ENCODE assay signal across 13 cellular contexts in genomic region chr10:108545921-108546320, GRCh38.
DNase-seq lines count a peak whose midpoint lies in the region; ATAC-seq and TF ChIP-seq lines count a peak whose summit lies in the region.
"Had no signal": no experiment of that assay in that cellular context is flagged by ENCODE, and none has a peak within 500 bp of the region (broad histone marks: within the 10 kb centered on the region; RNA-seq: fewer than 3 reads in every experiment).

No MANE protein-coding gene starts in this region.

- intact Hi-C loops in CD4-positive, alpha-beta T cell (cut with DNase I, micrococcal nuclease): no loop called here
- intact Hi-C loops in naive thymus-derived CD4-positive, alpha-beta T cell (cut with micrococcal nuclease): loop anchor here in 1 of 2 donors (2.0 kb wide), 1 partner anchor 1921 kb away; no protein-coding TSS in a partner anchor

- H3K27me3 ChIP-seq in CD4-positive, alpha-beta T cell (ENCODE audit: control insufficient read depth, insufficient read depth, low read length): no peaks in the 10 kb centered on the region
- H3K27me3 ChIP-seq in naive thymus-derived CD4-positive, alpha-beta T cell (ENCODE audit: control insufficient read depth in 2 of 2, insufficient read depth in 2 of 2, low read length in 2 of 2): no peaks in the 10 kb centered on the region

- no peaks in the 10 kb centered on the region for H3K9me3 ChIP-seq in CD4-positive, alpha-beta T cell (ENCODE audit: control insufficient read depth, low read length)
- no peaks in the 10 kb centered on the region for H3K9me3 ChIP-seq in naive thymus-derived CD4-positive, alpha-beta T cell (ENCODE audit: control insufficient read depth in 2 of 3, low read length in 3 of 3)

- no peaks in the 10 kb centered on the region for H3K36me3 Mint-ChIP-seq in CD4-positive, alpha-beta T cell (ENCODE audit: low read depth)
- no peaks in the 10 kb centered on the region for H3K36me3 Mint-ChIP-seq in naive thymus-derived CD4-positive, alpha-beta T cell
- H3K36me3 Mint-ChIP-seq: activated naive CD4-positive, alpha-beta T cell treated with anti-CD3 and anti-CD28 coated beads, Interleukin-2, amount 50 U/mL, for 72 hours had no signal

- H3K36me3 ChIP-seq in naive thymus-derived CD4-positive, alpha-beta T cell (ENCODE audit: control insufficient read depth in 2 of 3, insufficient read depth in 3 of 3, low read length in 3 of 3): no peaks in the 10 kb centered on the region
- H3K36me3 ChIP-seq: WERI-Rb-1 had no signal

- CTCF ChIA-PET in CD4-positive, alpha-beta T cell (lab: Charles Lee): no interaction called here
- CTCF ChIA-PET in naive thymus-derived CD4-positive, alpha-beta T cell (lab: Charles Lee): no interaction called here

- H3K9me3 Mint-ChIP-seq in CD4-positive, alpha-beta T cell: no peaks in the 10 kb centered on the region
- H3K9me3 Mint-ChIP-seq in naive thymus-derived CD4-positive, alpha-beta T cell: peaks cover 0 to 8% (median 0%) of the 10 kb centered on the region in 11 donors

- H3K4me1 ChIP-seq in naive thymus-derived CD4-positive, alpha-beta T cell (ENCODE audit: control insufficient read depth in 2 of 2, insufficient read depth in 2 of 2, low read length in 2 of 2): no peaks in the 10 kb centered on the region

- no peak overlapping the region for H3K4me3 Mint-ChIP-seq in CD4-positive, alpha-beta T cell
- no peak overlapping the region for H3K4me3 Mint-ChIP-seq in naive thymus-derived CD4-positive, alpha-beta T cell

- H3K27me3 Mint-ChIP-seq in CD4-positive, alpha-beta T cell: no peaks in the 10 kb centered on the region
- H3K27me3 Mint-ChIP-seq in naive thymus-derived CD4-positive, alpha-beta T cell: no peaks in the 10 kb centered on the region

- H3K4me3 ChIP-seq in GM12864 (ENCODE audit: low read depth, low read length): no peak overlapping the region
- H3K4me3 ChIP-seq in naive thymus-derived CD4-positive, alpha-beta T cell (ENCODE audit: low read length): no peak overlapping the region

- POLR2A ChIA-PET in CD4-positive, alpha-beta T cell (lab: Charles Lee): no interaction called here
- POLR2A ChIA-PET in naive thymus-derived CD4-positive, alpha-beta T cell (lab: Charles Lee): no interaction called here

- no peaks in the 10 kb centered on the region for H3K4me1 Mint-ChIP-seq in CD4-positive, alpha-beta T cell (ENCODE audit: low read depth)
- H3K4me1 Mint-ChIP-seq in naive thymus-derived CD4-positive, alpha-beta T cell: no peaks in the 10 kb centered on the region

- H3K27ac Mint-ChIP-seq in CD4-positive, alpha-beta T cell: no peak overlapping the region
- no peak overlapping the region for H3K27ac Mint-ChIP-seq in naive thymus-derived CD4-positive, alpha-beta T cell

- ATAC-seq in GM19351 (IDR thresholded peaks at IDR 0.05; ENCODE audit: unreplicated experiment) (peak; percentile 86), HG02759 (IDR thresholded peaks at IDR 0.05; ENCODE audit: unreplicated experiment) (peak; percentile 87), HG03520 (IDR thresholded peaks at IDR 0.05; ENCODE audit: unreplicated experiment) (peak; percentile 88)
- ATAC-seq in CD4-positive, alpha-beta T cell (ENCODE audit: poor library complexity): no peak
- no peak for ATAC-seq in naive thymus-derived CD4-positive, alpha-beta T cell
- ATAC-seq: activated naive CD4-positive, alpha-beta T cell treated with anti-CD3 and anti-CD28 coated beads, Interleukin-2, amount 50 U/mL, for 72 hours had no signal

- peak; percentile 10 for DNase-seq in GM12864 (ENCODE audit: low read depth)
- DNase-seq in CD4-positive, alpha-beta T cell: no peak
- DNase-seq in hypothalamus (lab: John Stamatoyannopoulos, UW): no peak
- no peak for DNase-seq in naive thymus-derived CD4-positive, alpha-beta T cell
- no peak for DNase-seq in NCI-H510A treated with DMSO at 0.1 percent for 48 hours (lab: John Stamatoyannopoulos, UW)
- DNase-seq: GF-D8, NCI-H2029 treated with DMSO at 0.1 percent for 48 hours, retina, WERI-Rb-1 had no signal

- H3K27ac ChIP-seq in CD4-positive, alpha-beta T cell (ENCODE audit: low read depth, low read length): no peak overlapping the region
- no peak overlapping the region for H3K27ac ChIP-seq in naive thymus-derived CD4-positive, alpha-beta T cell (ENCODE audit: low read depth, low read length)
- H3K27ac ChIP-seq: WERI-Rb-1 had no signal

- TF ChIP-seq CTCF in GM12864 (IDR thresholded peaks at IDR 0.05; ENCODE audit: low read depth, low read length, missing control alignments): no peak
- no peak for TF ChIP-seq CTCF in CD4-positive, alpha-beta T cell (IDR thresholded peaks at IDR 0.05)

Comparison
In these comparisons a context has a peak if more than half of its experiments do, and no peak if none do; other contexts are left out.
1. ATAC-seq: peak in GM19351 (single experiment), HG02759 (single experiment) and HG03520 (single experiment); none in CD4-positive, alpha-beta T cell (single experiment) and naive thymus-derived CD4-positive, alpha-beta T cell (single experiment).